In genomic region chr18:76588591-76589303, GRCh38 we compare ENCODE assay signal across 10 cellular contexts.
A peak's percentile ranks its signal among the peaks of the same experiment; 100 is the strongest.
DNase-seq lines count a peak whose midpoint lies in the region; ATAC-seq lines count a peak whose summit lies in the region.
"Had no signal": no experiment of that assay in that cellular context is flagged by ENCODE, and none has a peak within 500 bp of the region (broad histone marks: within the 10 kb centered on the region; RNA-seq: fewer than 3 reads in every experiment).

No MANE protein-coding gene starts in this region.

- intact Hi-C loops in sciatic nerve (cut with DNase I), result no loop called here

- H3K4me3 ChIP-seq in GM23248 (peak overlapping the region; percentile 69), iPS-18c (ENCODE audit: insufficient read depth, low read depth, low read length) (peak overlapping the region; percentile 17; the same call in 1 of the 2 replicates)

- H3K4me1 Mint-ChIP-seq in activated naive CD8-positive, alpha-beta T cell treated with anti-CD3 and anti-CD28 coated beads, Interleukin-2, amount 10 ng/mL, durations not matched to agents 7 days and 5 days, result peaks cover 10% of the 10 kb centered on the region

- H3K4me2 ChIP-seq in GM23248 (ENCODE audit: unreplicated experiment), result peak overlapping the region; percentile 78

- H3K27ac Mint-ChIP-seq in activated naive CD8-positive, alpha-beta T cell treated with anti-CD3 and anti-CD28 coated beads, Interleukin-2, amount 10 ng/mL, durations not matched to agents 7 days and 5 days, result no peak overlapping the region

- no peaks in the 10 kb centered on the region for H3K9me2 ChIP-seq in GM23248 (ENCODE audit: insufficient read depth)

- in situ Hi-C loops in GM23248 (cut with MboI), result no loop called here

- H2AFZ ChIP-seq in GM23248, result peak overlapping the region; percentile 89

- 0 out of 2 replicates have a peak, but pooled peaks cover 4% of the 10 kb centered on the region for H3K27me3 ChIP-seq in GM23248 (replicated peaks; ENCODE audit: insufficient read depth)

- POLR2A ChIA-PET in activated naive CD8-positive, alpha-beta T cell treated with anti-CD3 and anti-CD28 coated beads, Interleukin-2, amount 10 ng/mL, durations not matched to agents 7 days and 5 days (lab: Charles Lee), result no interaction called here

- 14 to 16% methylated on average over 21 of the region's 21 CpGs for WGBS in GM23248 (ENCODE audit: low coverage in 1 of 2, low lambda C conversion rate in 2 of 2, missing lambda C conversion rate in 2 of 2), 2 experiments

- 0 out of 2 replicates have a peak, but pooled peaks cover 4% of the 10 kb centered on the region for H3K4me1 ChIP-seq in GM23248 (ENCODE audit: insufficient read depth)

- no peak overlapping the region for H3K27ac ChIP-seq in GM23248

- H3K27me3 Mint-ChIP-seq in activated naive CD8-positive, alpha-beta T cell treated with anti-CD3 and anti-CD28 coated beads, Interleukin-2, amount 10 ng/mL, durations not matched to agents 7 days and 5 days, result peaks cover 41% of the 10 kb centered on the region

- H3F3A ChIP-seq in GM23248 (ENCODE audit: insufficient read depth), result no peaks in the 10 kb centered on the region

- H3K79me2 ChIP-seq in GM23248 (ENCODE audit: insufficient read depth), result no peaks in the 10 kb centered on the region

- no peaks in the 10 kb centered on the region for H3K36me3 ChIP-seq in GM23248 (ENCODE audit: low read depth)

- peak; percentile 36 for DNase-seq in GM23248
- no peak for DNase-seq in activated naive CD8-positive, alpha-beta T cell treated with anti-CD3 and anti-CD28 coated beads, Interleukin-2, amount 10 ng/mL, durations not matched to agents 7 days and 5 days
- no peak for DNase-seq in sciatic nerve (ENCODE audit: low spot score)
- DNase-seq in middle frontal gyrus (ENCODE audit: extremely low spot score, low spot score), result no peak
- DNase-seq: SHP77; stimulated activated CD4-positive, alpha-beta T cell treated with anti-CD3 and anti-CD28 coated beads, Interleukin-15, amount 100 ng/mL, for 24 hours had no signal

- H3K9me3 ChIP-seq in GM23248 (ENCODE audit: low read depth) (no peaks in the 10 kb centered on the region), iPS-18c (ENCODE audit: control insufficient read depth, insufficient read depth, low read length) (peaks cover 3% of the 10 kb centered on the region)

- no peaks in the 10 kb centered on the region for H3K9me3 Mint-ChIP-seq in activated naive CD8-positive, alpha-beta T cell treated with anti-CD3 and anti-CD28 coated beads, Interleukin-2, amount 10 ng/mL, durations not matched to agents 7 days and 5 days

- no peaks in the 10 kb centered on the region for H3K36me3 Mint-ChIP-seq in activated naive CD8-positive, alpha-beta T cell treated with anti-CD3 and anti-CD28 coated beads, Interleukin-2, amount 10 ng/mL, durations not matched to agents 7 days and 5 days

- H4K20me1 ChIP-seq in GM23248 (ENCODE audit: insufficient read depth), result no peaks in the 10 kb centered on the region

- ATAC-seq in activated naive CD8-positive, alpha-beta T cell treated with anti-CD3 and anti-CD28 coated beads, Interleukin-2, amount 10 ng/mL, durations not matched to agents 7 days and 5 days (ENCODE audit: low read depth), result no peak
- peak; percentile 64 for ATAC-seq in sciatic nerve
- no peak for ATAC-seq in GM18907 (IDR thresholded peaks at IDR 0.05; ENCODE audit: unreplicated experiment)
- ATAC-seq in GM21619 (IDR thresholded peaks at IDR 0.05; ENCODE audit: unreplicated experiment), result no peak
- no peak for ATAC-seq in GM21360 (IDR thresholded peaks at IDR 0.05; ENCODE audit: unreplicated experiment)

- H3K4me3 Mint-ChIP-seq in activated naive CD8-positive, alpha-beta T cell treated with anti-CD3 and anti-CD28 coated beads, Interleukin-2, amount 10 ng/mL, durations not matched to agents 7 days and 5 days, result peak overlapping the region; percentile 12

- peak overlapping the region; percentile 26; the same call in 1 of the 2 replicates for H3K9ac ChIP-seq in GM23248
